ENCODE assay signal across 22 cellular contexts in genomic region chr19:29643361-29643935, GRCh38.
"Had no signal": no experiment of that assay in that cellular context is flagged by ENCODE, and none has a peak within 500 bp of the region (broad histone marks: within the 10 kb centered on the region; RNA-seq: fewer than 3 reads in every experiment).

No MANE protein-coding gene starts in this region.

- H3K9me3 ChIP-seq: esophagus squamous epithelium, gastrocnemius medialis, ovary, right lobe of liver, stomach, thoracic aorta, transverse colon had no signal

- H3K36me3 ChIP-seq: cardiac muscle cell, esophagus squamous epithelium, gastrocnemius medialis, neural progenitor cell, ovary, right lobe of liver, stomach, thoracic aorta, transverse colon had no signal

- H3K36me3 Mint-ChIP-seq: mesothelial cell of epicardium, natural killer cell, neural progenitor cell had no signal

- H2AFZ ChIP-seq: neural progenitor cell had no signal

- ATAC-seq: effector memory CD8-positive, alpha-beta T cell; gastrocnemius medialis; natural killer cell; right lobe of liver had no signal

- H3K27me3 ChIP-seq: cardiac muscle cell, gastrocnemius medialis, ovary, right lobe of liver had no signal

- H3K4me3 ChIP-seq: cardiac muscle cell, esophagus squamous epithelium, gastrocnemius medialis, neural progenitor cell, ovary, right lobe of liver, stomach, thoracic aorta, transverse colon had no signal

- H3K9me3 Mint-ChIP-seq: dendritic cell treated with granulocyte-macrophage colony-stimulating factor and Interleukin-4, amounts not matched to agents 40 ng/mL and 50 ng/mL, for 4 days; effector memory CD8-positive, alpha-beta T cell; mesothelial cell of epicardium; natural killer cell; neural progenitor cell had no signal

- H3K4me3 Mint-ChIP-seq: dendritic cell treated with granulocyte-macrophage colony-stimulating factor and Interleukin-4, amounts not matched to agents 40 ng/mL and 50 ng/mL, for 4 days; effector memory CD8-positive, alpha-beta T cell; mesothelial cell of epicardium; natural killer cell; neural progenitor cell had no signal

- H3K27ac ChIP-seq: cardiac muscle cell, esophagus squamous epithelium, gastrocnemius medialis, neural progenitor cell, ovary, right lobe of liver, stomach, thoracic aorta, transverse colon had no signal

- H3K9ac ChIP-seq: neural progenitor cell had no signal

- H3K4me1 ChIP-seq: neural progenitor cell had no signal

- H3K4me2 ChIP-seq: neural progenitor cell had no signal

- DNase-seq: cerebellar nuclear complex; effector memory CD8-positive, alpha-beta T cell; esophagus squamous epithelium; gastrocnemius medialis; kidney; left cardiac atrium; natural killer cell; nucleus accumbens; right lobe of liver; stimulated activated CD4-positive, alpha-beta T cell treated with anti-CD3 and anti-CD28 coated beads, Interleukin-2, amount 100 ng/mL, for 24 hours; stimulated activated naive CD4-positive, alpha-beta T cell; stomach; substantia nigra; transverse colon had no signal

- H3K27ac Mint-ChIP-seq: dendritic cell treated with granulocyte-macrophage colony-stimulating factor and Interleukin-4, amounts not matched to agents 40 ng/mL and 50 ng/mL, for 4 days; effector memory CD8-positive, alpha-beta T cell; mesothelial cell of epicardium; natural killer cell; neural progenitor cell; progenitor cell of endocrine pancreas had no signal

- FAIRE-seq: colon, kidney had no signal
